Comparison of ENCODE assay signal across 23 cellular contexts in the genomic region with DNA sequence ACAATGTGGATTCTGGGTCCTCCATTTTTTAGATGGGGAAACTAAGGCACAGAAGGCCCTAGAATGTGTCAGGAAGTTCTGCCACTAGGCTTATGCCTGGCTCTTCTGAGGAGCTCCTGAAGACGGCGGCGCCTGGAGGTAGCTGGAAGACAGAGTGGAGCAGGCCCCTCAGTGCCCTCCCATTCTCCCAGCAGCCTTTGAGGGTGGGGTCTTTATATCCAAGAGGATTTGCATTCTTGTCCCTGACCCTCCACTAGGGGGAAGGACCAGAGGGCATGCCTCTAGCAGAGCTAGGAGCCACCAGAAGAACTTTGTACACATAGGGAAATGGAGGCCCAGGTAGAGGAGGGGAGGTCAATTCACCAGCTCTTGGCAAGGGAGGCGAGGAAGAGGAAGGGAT. TPM values are rescaled to one million over a fixed set of nuclear protein-coding genes. Genes with fewer than 3 reads are reported as not detected.
DNase-seq lines count a peak whose midpoint lies in the region; ATAC-seq, FAIRE-seq and TF ChIP-seq lines count a peak whose summit lies in the region.
"Had no signal": no experiment of that assay in that cellular context is flagged by ENCODE, and none has a peak within 500 bp of the region (broad histone marks: within the 10 kb centered on the region; RNA-seq: fewer than 3 reads in every experiment).

No MANE protein-coding gene starts in this region.

- no peak overlapping the region for H2AFZ ChIP-seq in H9 (ENCODE audit: low read length)

- no peaks in the 10 kb centered on the region for H3K23me2 ChIP-seq in H9 (ENCODE audit: insufficient read length, low read depth, low read length, poor library complexity, severe bottlenecking)

- DNase-seq in ELF-1 (ENCODE audit: low read depth, low spot score), result peak; percentile 32
- peak; percentile 42 for DNase-seq in H9
- DNase-seq in endodermal cell, result peak; percentile 61
- peak; percentile 44 for DNase-seq in mesendoderm
- DNase-seq in urothelium cell line (ENCODE audit: low spot score), result no peak
- no peak for DNase-seq in right cardiac atrium
- no peak for DNase-seq in Peyer's patch
- DNase-seq: 8988T; CD4-positive, alpha-beta memory T cell; DMS153; DMS79; GF-D8; GOT3; HCEC 1CT; HFFc6; IMR-90 had no signal

- H3K56ac ChIP-seq in H9 (ENCODE audit: insufficient read length, low read depth, low read length), result no peak overlapping the region
- H3K56ac ChIP-seq in mesendoderm (ENCODE audit: low read length), result no peak overlapping the region

- no peak overlapping the region for H4K91ac ChIP-seq in H9 (ENCODE audit: insufficient read length, low read depth, low read length)

- intact Hi-C loops in right cardiac atrium (cut with DNase I), result no loop called here

- no peak overlapping the region; the same call in 1 of the 2 replicates for H2BK15ac ChIP-seq in H9 (ENCODE audit: low read depth, low read length)
- H2BK15ac ChIP-seq in mesendoderm (replicated peaks; ENCODE audit: low read depth), result no peak overlapping the region

- H3K9me3 Mint-ChIP-seq in H9 (no peaks in the 10 kb centered on the region; a peak in 1 of 5 replicates), endodermal cell (no peaks in the 10 kb centered on the region)
- H3K9me3 Mint-ChIP-seq: HFFc6 had no signal

- H2BK20ac ChIP-seq in H9 (ENCODE audit: low read depth, low read length, poor library complexity, severe bottlenecking), result no peak overlapping the region

- no peak for ATAC-seq in right cardiac atrium
- ATAC-seq: K562 had no signal

- H3K36me3 ChIP-seq in endodermal cell (ENCODE audit: control insufficient read depth, insufficient read depth, low read length) (no peaks in the 10 kb centered on the region), mesendoderm (ENCODE audit: control insufficient read depth, insufficient read depth, low read length) (no peaks in the 10 kb centered on the region), Peyer's patch (no peaks in the 10 kb centered on the region)
- H3K36me3 ChIP-seq: BLaER1 had no signal

- FAIRE-seq in urothelium cell line (lab: Jason Lieb, UNC), result no peak
- FAIRE-seq: HTR-8/SVneo, K562 had no signal

- H3K4me3 ChIP-seq in endodermal cell (ENCODE audit: low read length) (no peak overlapping the region), mesendoderm (ENCODE audit: low read length) (no peak overlapping the region), right cardiac atrium (ENCODE audit: low read length) (no peak overlapping the region), Peyer's patch (no peak overlapping the region)
- H3K4me3 ChIP-seq: BLaER1, K562 had no signal

- H2BK120ac ChIP-seq in H9 (ENCODE audit: low read depth, low read length, poor library complexity, severe bottlenecking), result no peak overlapping the region
- no peak overlapping the region for H2BK120ac ChIP-seq in mesendoderm (ENCODE audit: low read depth, low read length)

- no peak overlapping the region for H3T11ph ChIP-seq in H9 (ENCODE audit: low read length)

- H2AK5ac ChIP-seq in H9 (ENCODE audit: insufficient read length, low read length) (no peak overlapping the region), mesendoderm (ENCODE audit: low read length) (no peak overlapping the region)

- H3K27me3 Mint-ChIP-seq in H9 (ENCODE audit: low read depth) (peaks cover 17% of the 10 kb centered on the region), endodermal cell (ENCODE audit: insufficient read depth) (peaks cover 9% of the 10 kb centered on the region)

- H4K8ac ChIP-seq in H9 (replicated peaks; ENCODE audit: insufficient read length, low read depth, low read length) (no peak overlapping the region), mesendoderm (ENCODE audit: low read depth, low read length) (no peak overlapping the region)

- H3K14ac ChIP-seq in H9 (ENCODE audit: insufficient read depth, low read length), result no peak overlapping the region

- H4K20me1 ChIP-seq in H9 (ENCODE audit: control insufficient read depth, insufficient read depth, insufficient read length), result no peaks in the 10 kb centered on the region

- no peaks in the 10 kb centered on the region for H3K27me3 ChIP-seq in H9 (ENCODE audit: insufficient read depth, low read length)
- H3K27me3 ChIP-seq in endodermal cell (ENCODE audit: control insufficient read depth, insufficient read depth, low read length, poor library complexity, severe bottlenecking), result peaks cover 18% of the 10 kb centered on the region
- no peaks in the 10 kb centered on the region for H3K27me3 ChIP-seq in mesendoderm (ENCODE audit: insufficient read depth, low read length, poor library complexity)
- no peaks in the 10 kb centered on the region for H3K27me3 ChIP-seq in right cardiac atrium (ENCODE audit: control insufficient read depth, insufficient read depth)
- H3K27me3 ChIP-seq in Peyer's patch, result no peaks in the 10 kb centered on the region
- H3K27me3 ChIP-seq: BLaER1 had no signal

- H3K4me1 ChIP-seq in H9 (ENCODE audit: insufficient read depth, low read length) (no peaks in the 10 kb centered on the region), endodermal cell (ENCODE audit: control insufficient read depth, insufficient read depth, low read length) (no peaks in the 10 kb centered on the region), mesendoderm (ENCODE audit: control insufficient read depth, low read depth, low read length) (no peaks in the 10 kb centered on the region), right cardiac atrium (ENCODE audit: control insufficient read depth, insufficient read depth, low read length) (no peaks in the 10 kb centered on the region), Peyer's patch (no peaks in the 10 kb centered on the region)

- H3K4me2 ChIP-seq in H9 (ENCODE audit: insufficient read depth, insufficient read length, low read length), result no peak overlapping the region
- no peak overlapping the region for H3K4me2 ChIP-seq in mesendoderm (ENCODE audit: low read length)
- H3K4me2 ChIP-seq: BLaER1 had no signal

- H3K4me3 Mint-ChIP-seq in H9 (no peak overlapping the region), endodermal cell (no peak overlapping the region)
- H3K4me3 Mint-ChIP-seq: CD14-positive monocyte; CD4-positive, alpha-beta memory T cell; HFFc6 had no signal

- H3K36me3 Mint-ChIP-seq in H9 (ENCODE audit: insufficient read depth in 1 of 3, low read depth in 3 of 3), result peaks cover 0 to 3% (median 0%) of the 10 kb centered on the region in 3 experiments; a peak in 4 of 7 replicates
- no peaks in the 10 kb centered on the region for H3K36me3 Mint-ChIP-seq in endodermal cell (ENCODE audit: low read depth)
- H3K36me3 Mint-ChIP-seq: CD14-positive monocyte; CD4-positive, alpha-beta memory T cell had no signal

- H3K9me3 ChIP-seq in H9 (ENCODE audit: control insufficient read depth, low read depth, low read length) (no peaks in the 10 kb centered on the region), endodermal cell (ENCODE audit: control insufficient read depth, low read length) (no peaks in the 10 kb centered on the region), right cardiac atrium (ENCODE audit: control insufficient read depth, low read length) (no peaks in the 10 kb centered on the region), Peyer's patch (no peaks in the 10 kb centered on the region)
- H3K9me3 ChIP-seq: BLaER1 had no signal

- no peaks in the 10 kb centered on the region for H3K79me2 ChIP-seq in H9 (ENCODE audit: insufficient read depth, low read length)
- H3K79me2 ChIP-seq in mesendoderm (ENCODE audit: control insufficient read depth, insufficient read depth, low read length), result no peaks in the 10 kb centered on the region

- H3K4me1 Mint-ChIP-seq in H9 (peaks cover 8 to 19% of the 10 kb centered on the region in 2 experiments), endodermal cell (no peaks in the 10 kb centered on the region)
- H3K4me1 Mint-ChIP-seq: CD14-positive monocyte; CD4-positive, alpha-beta memory T cell had no signal

- H3K27ac ChIP-seq in H9 (ENCODE audit: insufficient read length, low read depth, low read length) (no peak overlapping the region), endodermal cell (ENCODE audit: low read depth, low read length) (no peak overlapping the region), mesendoderm (ENCODE audit: low read depth, low read length) (no peak overlapping the region), right cardiac atrium (ENCODE audit: low read length) (no peak overlapping the region), Peyer's patch (no peak overlapping the region)
- H3K27ac ChIP-seq: BLaER1 had no signal

- H2BK12ac ChIP-seq in H9 (ENCODE audit: insufficient read length, low read depth, low read length), result no peak overlapping the region

- H3K79me1 ChIP-seq in H9 (ENCODE audit: insufficient read depth, low read depth, low read length, poor library complexity, severe bottlenecking) (no peaks in the 10 kb centered on the region), mesendoderm (ENCODE audit: low read length) (no peaks in the 10 kb centered on the region)

- peak; percentile 45 for TF ChIP-seq CTCF in H9 (conservative IDR thresholded peaks at IDR 0.05)
- TF ChIP-seq CTCF in endodermal cell (conservative IDR thresholded peaks at IDR 0.05), result peak; percentile 45
- no peak for TF ChIP-seq CTCF in Peyer's patch (IDR thresholded peaks at IDR 0.05)

- WGBS in H9 (ENCODE audit: extremely low coverage, insufficient read length, low lambda C conversion rate), result no CpG with 5 or more reads among the region's 4 CpGs
- 73% methylated on average over 4 of the region's 4 CpGs; no CpG with 5 or more reads in 1 of the 2 experiments for WGBS in endodermal cell (ENCODE audit: insufficient coverage in 1 of 2, insufficient read length in 1 of 2), 2 experiments
- WGBS in mesendoderm (ENCODE audit: extremely low coverage, insufficient coverage, low lambda C conversion rate), result no CpG with 5 or more reads among the region's 4 CpGs
- 58% methylated on average over 4 of the region's 4 CpGs for WGBS in right cardiac atrium

- TF ChIP-seq POLR2A in Peyer's patch (IDR thresholded peaks at IDR 0.05), result no peak

- H4K5ac ChIP-seq in H9 (ENCODE audit: insufficient read length, low read depth, low read length) (no peak overlapping the region), mesendoderm (ENCODE audit: low read length) (no peak overlapping the region)

- H3K18ac ChIP-seq in H9 (ENCODE audit: insufficient read length, low read depth, low read length), result no peak overlapping the region
- H3K18ac ChIP-seq in mesendoderm (ENCODE audit: low read length), result no peak overlapping the region

- H3K9ac ChIP-seq in H9 (ENCODE audit: extremely low read depth, insufficient read length, low read length), result no peak overlapping the region
- H3K9ac ChIP-seq in endodermal cell (ENCODE audit: extremely low read depth, low read length, poor library complexity, severe bottlenecking), result no peak overlapping the region
- H3K9ac ChIP-seq in mesendoderm (ENCODE audit: low read length), result no peak overlapping the region
- H3K9ac ChIP-seq: BLaER1 had no signal

- H3K27ac Mint-ChIP-seq in H9 (no peak overlapping the region; a peak in 1 of 7 replicates), endodermal cell (no peak overlapping the region)
- H3K27ac Mint-ChIP-seq: CD14-positive monocyte; CD4-positive, alpha-beta memory T cell; HFFc6 had no signal

- no peak overlapping the region for H3K4ac ChIP-seq in H9 (ENCODE audit: low read depth, low read length)
- no peak overlapping the region for H3K4ac ChIP-seq in mesendoderm (ENCODE audit: low read depth, low read length)

- no peak overlapping the region for H2BK5ac ChIP-seq in H9 (ENCODE audit: insufficient read length, low read length)
- no peak overlapping the region for H2BK5ac ChIP-seq in mesendoderm (ENCODE audit: low read length)

- no peak overlapping the region for H3K23ac ChIP-seq in H9 (ENCODE audit: insufficient read length, low read depth, low read length)
- H3K23ac ChIP-seq in mesendoderm (ENCODE audit: low read length), result no peak overlapping the region

RNA-seq across cellular contexts. Expression of a gene that starts 9.4 kb away (rescaled TPM):
- total RNA-seq in H9 (2021) (4.8 TPM in 2 replicates), endodermal cell (1 to 10 TPM; 2.6 to 3.5 TPM), right cardiac atrium (under 1 TPM in 2 of 4 donors, not detected in 2; 0.14 to 0.20 TPM), Peyer's patch (not detected)
- polyA plus RNA-seq in endodermal cell (2013, experiment 1 of 2), result 9.2 TPM
- 7.4 TPM for polyA plus RNA-seq in endodermal cell (2013, experiment 2 of 2)
- polyA plus RNA-seq in mesendoderm (2013, experiment 1 of 2), result 0.65 TPM
- 0.73 TPM for polyA plus RNA-seq in mesendoderm (2013, experiment 2 of 2)
- polyA plus RNA-seq in right cardiac atrium, result not detected
- total RNA-seq: IMR-90 had no signal
- polyA plus RNA-seq: AG04450, CD14-positive monocyte had no signal

RNA-seq across cellular contexts. Expression of a gene that starts 48.1 kb away (rescaled TPM):
- total RNA-seq in H9 (2021) (94.8 and 100 TPM in 2 replicates), endodermal cell (10 to 100 TPM; 80.6 to 91.2 TPM), right cardiac atrium (10 to 100 TPM; 25.8 to 36.6 (median 27.9) TPM), Peyer's patch (100 to 1,000 TPM in 3 of 4 donors, 10 to 100 TPM in 1; 84.2 to 126 (median 117) TPM)
- 44.2 TPM for polyA plus RNA-seq in endodermal cell (2013, experiment 1 of 2)
- polyA plus RNA-seq in endodermal cell (2013, experiment 2 of 2), result 49.4 TPM
- polyA plus RNA-seq in mesendoderm (2013, experiment 1 of 2), result 76.3 TPM
- polyA plus RNA-seq in mesendoderm (2013, experiment 2 of 2), result 74.9 TPM
- polyA plus RNA-seq in right cardiac atrium, result 20.3 TPM

RNA-seq across cellular contexts. Expression of a gene that starts 55.3 kb away (rescaled TPM):
- not detected in 2 replicates for total RNA-seq in H9 (2021)
- total RNA-seq in endodermal cell, result not detected
- polyA plus RNA-seq in endodermal cell (2013, experiment 1 of 2), result not detected
- not detected for polyA plus RNA-seq in endodermal cell (2013, experiment 2 of 2)
- polyA plus RNA-seq in mesendoderm (2013, experiment 1 of 2), result not detected
- not detected for polyA plus RNA-seq in mesendoderm (2013, experiment 2 of 2)
- under 1 TPM; 0.33 to 0.96 (median 0.74) TPM for total RNA-seq in right cardiac atrium
- polyA plus RNA-seq in right cardiac atrium, result 0.97 TPM
- 1 to 10 TPM; 1.6 to 9.9 (median 2.5) TPM for total RNA-seq in Peyer's patch
- total RNA-seq: A673, Daoy, HFFc6, IMR-90 had no signal
- polyA plus RNA-seq: AG04450, IMR-90, K562 had no signal

Comparison
In these comparisons a context has a peak if more than half of its experiments do, and no peak if none do; other contexts are left out.
1. DNase-seq: peak in ELF-1 (single experiment), H9 (single experiment), endodermal cell (single experiment) and mesendoderm (single experiment); none in urothelium cell line (single experiment), right cardiac atrium (0 of 3) and Peyer's patch (0 of 3).
2. CTCF ChIP-seq: peak in H9 (single experiment) and endodermal cell (single experiment); none in Peyer's patch (0 of 6).